16 cellular contexts compared by ENCODE assay signal in genomic region chr21:16455978-16456377, GRCh38.
A peak's percentile ranks its signal among the peaks of the same experiment; 100 is the strongest.
DNase-seq lines count a peak whose midpoint lies in the region; ATAC-seq and TF ChIP-seq lines count a peak whose summit lies in the region.
"Had no signal": no experiment of that assay in that cellular context is flagged by ENCODE, and none has a peak within 500 bp of the region (broad histone marks: within the 10 kb centered on the region; RNA-seq: fewer than 3 reads in every experiment).

No MANE protein-coding gene starts in this region.

- H3K4me1 Mint-ChIP-seq in Calu3 (ENCODE audit: low read depth, unreplicated experiment) = no peaks in the 10 kb centered on the region
- H3K4me1 Mint-ChIP-seq: activated CD4-positive, alpha-beta T cell treated with anti-CD3 and anti-CD28 coated beads, Interleukin-2, amount 10 ng/mL, durations not matched to agents 7 days and 5 days; central memory CD8-positive, alpha-beta T cell had no signal

- TF ChIP-seq EP300 in neural cell (conservative IDR thresholded peaks at IDR 0.05; ENCODE audit: poor library complexity, severe bottlenecking) = peak; percentile 79

- DNase-seq in DMS114 treated with DMSO at 0.1 percent for 48 hours (lab: John Stamatoyannopoulos, UW; ENCODE audit: unreplicated experiment) = peak; percentile 6
- DNase-seq in NCI-H2227 treated with DMSO at 0.1 percent for 48 hours (lab: John Stamatoyannopoulos, UW) = peak; percentile 81
- DNase-seq in fibroblast of lung (ENCODE audit: low read depth in 2 of 2) = peak; percentile 40 to 88
- no peak for DNase-seq in Calu3
- DNase-seq in NCI-H2196 (lab: John Stamatoyannopoulos, UW; ENCODE audit: unreplicated experiment) = no peak
- DNase-seq: activated CD4-positive, alpha-beta T cell treated with anti-CD3 and anti-CD28 coated beads, Interleukin-2, amount 10 ng/mL, durations not matched to agents 7 days and 5 days; DMS 273 treated with DMSO at 0.1 percent for 48 hours; IMR-90; NCI-H1930; nephron progenitor cell; PC-3 had no signal

- ATAC-seq in HG03175 (IDR thresholded peaks at IDR 0.05; ENCODE audit: unreplicated experiment) (no peak), HG03457 (IDR thresholded peaks at IDR 0.05; ENCODE audit: unreplicated experiment) (no peak)
- ATAC-seq: PC-3 had no signal

- H3K4me3 ChIP-seq in fibroblast of lung (replicated peaks in 1 of 4; ENCODE audit: control extremely low read depth in 1 of 4, insufficient read depth in 1 of 4, low read depth in 3 of 4, low read length in 4 of 4) (no peak overlapping the region), neural cell (ENCODE audit: low read length) (peak overlapping the region; percentile 60)
- H3K4me3 ChIP-seq: esophagus muscularis mucosa had no signal

- H3K27me3 ChIP-seq in fibroblast of lung (ENCODE audit: control insufficient read depth, insufficient read depth, low read length) (no peaks in the 10 kb centered on the region), neural cell (ENCODE audit: insufficient read depth, low read depth, low read length) (no peaks in the 10 kb centered on the region)
- H3K27me3 ChIP-seq: esophagus muscularis mucosa had no signal

- no peaks in the 10 kb centered on the region for H3K79me2 ChIP-seq in fibroblast of lung (ENCODE audit: control insufficient read depth, insufficient read depth, low read length)
- H3K79me2 ChIP-seq in neural cell (replicated peaks; ENCODE audit: insufficient read depth, low read length) = peaks cover 5% of the 10 kb centered on the region

- peak; percentile 38 for TF ChIP-seq RAD21 in neural cell (conservative IDR thresholded peaks at IDR 0.05)

- H2AFZ ChIP-seq in fibroblast of lung (ENCODE audit: low read length) = no peak overlapping the region
- peak overlapping the region; percentile 59 for H2AFZ ChIP-seq in neural cell (ENCODE audit: low read depth, low read length)

- H3K4me2 ChIP-seq in fibroblast of lung (ENCODE audit: extremely low read depth, insufficient read depth, low read length) (no peak overlapping the region), neural cell (ENCODE audit: low read length) (peak overlapping the region; percentile 83)

- H3K36me3 Mint-ChIP-seq in Calu3 (ENCODE audit: insufficient read depth, unreplicated experiment) = no peaks in the 10 kb centered on the region

- H4K20me1 ChIP-seq in fibroblast of lung (ENCODE audit: control insufficient read depth, extremely low read depth, insufficient read depth, low read length) (no peaks in the 10 kb centered on the region), neural cell (ENCODE audit: insufficient read depth) (no peaks in the 10 kb centered on the region)

- H3K27me3 Mint-ChIP-seq in Calu3 (ENCODE audit: unreplicated experiment) = no peaks in the 10 kb centered on the region
- H3K27me3 Mint-ChIP-seq: activated CD4-positive, alpha-beta T cell treated with anti-CD3 and anti-CD28 coated beads, Interleukin-2, amount 10 ng/mL, durations not matched to agents 7 days and 5 days; central memory CD8-positive, alpha-beta T cell had no signal

- no peaks in the 10 kb centered on the region for H3K4me1 ChIP-seq in fibroblast of lung (ENCODE audit: control insufficient read depth, extremely low read depth, insufficient read depth, low read length)

- CTCF ChIA-PET in Calu3 (lab: Charles Lee) = no interaction called here

- no peaks in the 10 kb centered on the region for H3K9me3 Mint-ChIP-seq in Calu3 (ENCODE audit: low read depth, unreplicated experiment)
- H3K9me3 Mint-ChIP-seq: activated CD4-positive, alpha-beta T cell treated with anti-CD3 and anti-CD28 coated beads, Interleukin-2, amount 10 ng/mL, durations not matched to agents 7 days and 5 days had no signal

- H3K9ac ChIP-seq in fibroblast of lung (ENCODE audit: insufficient read depth, low read length) (no peak overlapping the region), neural cell (ENCODE audit: low read length) (peak overlapping the region; percentile 56)

- H3K4me3 Mint-ChIP-seq in Calu3 (ENCODE audit: low read depth, unreplicated experiment) = no peak overlapping the region
- H3K4me3 Mint-ChIP-seq: activated CD4-positive, alpha-beta T cell treated with anti-CD3 and anti-CD28 coated beads, Interleukin-2, amount 10 ng/mL, durations not matched to agents 7 days and 5 days; central memory CD8-positive, alpha-beta T cell; nephron progenitor cell had no signal

- intact Hi-C loops in Calu3 (cut with micrococcal nuclease; ENCODE audit: unreplicated experiment) = no loop called here

- H3K9me3 ChIP-seq in fibroblast of lung (ENCODE audit: control insufficient read depth, insufficient read depth, low read depth, low read length) = no peaks in the 10 kb centered on the region
- H3K9me3 ChIP-seq in neural cell (ENCODE audit: low read length) = peaks cover 3% of the 10 kb centered on the region
- H3K9me3 ChIP-seq: esophagus muscularis mucosa had no signal

- no TSS peak for BruUV-seq in Calu3 (replicated peaks; lab: Mats Ljungman, UMichigan)

- H3K9me2 ChIP-seq in neural cell (ENCODE audit: insufficient read depth, low read length) = no peaks in the 10 kb centered on the region

- H3F3A ChIP-seq in neural cell (ENCODE audit: insufficient read depth, low read length, poor library complexity, severe bottlenecking) = no peaks in the 10 kb centered on the region

- H3K36me3 ChIP-seq in fibroblast of lung (ENCODE audit: control insufficient read depth, insufficient read depth, low read length) (no peaks in the 10 kb centered on the region), neural cell (ENCODE audit: insufficient read depth, low read length) (no peaks in the 10 kb centered on the region)
- H3K36me3 ChIP-seq: esophagus muscularis mucosa had no signal

- TF ChIP-seq CTCF in fibroblast of lung (conservative IDR thresholded peaks at IDR 0.05 in 1 of 2, IDR thresholded peaks at IDR 0.05 in 1 of 2; ENCODE audit: low read depth in 1 of 2, low read length in 2 of 2) (no peak), neural cell (IDR thresholded peaks at IDR 0.05; ENCODE audit: poor library complexity, severe bottlenecking) (no peak), Calu3 (IDR thresholded peaks at IDR 0.05; ENCODE audit: unreplicated experiment) (no peak)

- H3K27ac Mint-ChIP-seq in Calu3 (ENCODE audit: unreplicated experiment) = no peak overlapping the region
- H3K27ac Mint-ChIP-seq: activated CD4-positive, alpha-beta T cell treated with anti-CD3 and anti-CD28 coated beads, Interleukin-2, amount 10 ng/mL, durations not matched to agents 7 days and 5 days; nephron progenitor cell had no signal

- H3K27ac ChIP-seq in fibroblast of lung (ENCODE audit: insufficient read depth, low read length) = no peak overlapping the region
- H3K27ac ChIP-seq in neural cell (ENCODE audit: low read length) = peak overlapping the region; percentile 80
- H3K27ac ChIP-seq: esophagus muscularis mucosa had no signal

TF ChIP-seq in neural cell, 6 proteins besides CTCF, POLR2A, EP300 and RAD21:
- TF ChIP-seq EZH2 (IDR thresholded peaks at IDR 0.05; ENCODE audit: borderline replicate concordance, insufficient read depth, low read length, poor library complexity, severe bottlenecking) (no peak), SMC3 (conservative IDR thresholded peaks at IDR 0.05; ENCODE audit: poor library complexity) (peak; percentile 42), TAF1 (IDR thresholded peaks at IDR 0.05; ENCODE audit: low read depth) (no peak), MXI1 (conservative IDR thresholded peaks at IDR 0.05; ENCODE audit: poor library complexity, severe bottlenecking) (peak; percentile 26), POLR2AphosphoS5 (IDR thresholded peaks at IDR 0.05) (peak; percentile 60)

Comparison
In these comparisons a context has a peak if more than half of its experiments do, and no peak if none do; other contexts are left out.
1. DNase-seq: peak in DMS114 treated with DMSO at 0.1 percent for 48 hours (single experiment), NCI-H2227 treated with DMSO at 0.1 percent for 48 hours (single experiment) and fibroblast of lung (2 of 2); none in Calu3 (single experiment) and NCI-H2196 (single experiment).